ENCODE assay signal across 22 cellular contexts in genomic region chr19:8529369-8530006, GRCh38. TPM values are rescaled to one million over a fixed set of nuclear protein-coding genes. Genes with fewer than 3 reads are reported as not detected.
DNase-seq lines count a peak whose midpoint lies in the region; ATAC-seq, FAIRE-seq and TF ChIP-seq lines count a peak whose summit lies in the region.
"Had no signal": no experiment of that assay in that cellular context is flagged by ENCODE, and none has a peak within 500 bp of the region (broad histone marks: within the 10 kb centered on the region; RNA-seq: fewer than 3 reads in every experiment).

No MANE protein-coding gene starts in this region.

- TF ChIP-seq EP300 in HepG2 (IDR thresholded peaks at IDR 0.05; ENCODE audit: low read depth in 2 of 2, low read length in 2 of 2) (no peak), HepG2 (CRISPR knock-in tag; IDR thresholded peaks at IDR 0.05; ENCODE audit: borderline replicate concordance) (no peak)

- peaks cover 5% of the 10 kb centered on the region for H3K4me1 Mint-ChIP-seq in activated T-helper 17 cell treated with anti-CD3 and anti-CD28 coated beads, Interleukin-2, amount 50 U/mL, for 72 hours
- peaks cover 20 to 23% of the 10 kb centered on the region in 2 donors for H3K4me1 Mint-ChIP-seq in natural killer cell
- peaks cover 13% of the 10 kb centered on the region for H3K4me1 Mint-ChIP-seq in type B pancreatic cell (ENCODE audit: unreplicated experiment)

- no peaks in the 10 kb centered on the region for H3K36me3 ChIP-seq in HepG2 (replicated peaks in 1 of 2; ENCODE audit: control insufficient read depth in 1 of 2, insufficient read depth in 2 of 2, low read length in 2 of 2)
- no peaks in the 10 kb centered on the region for H3K36me3 ChIP-seq in right lobe of liver
- H3K36me3 ChIP-seq: HAP-1, SJCRH30 had no signal

- WGBS in HepG2 (ENCODE audit: low lambda C conversion rate) = 55% methylated on average over 3 of the region's 4 CpGs
- WGBS in right lobe of liver (ENCODE audit: insufficient coverage, low coverage, low lambda C conversion rate, missing lambda C conversion rate) = 94% methylated on average over 4 of the region's 4 CpGs

- H2AFZ ChIP-seq in HepG2 (ENCODE audit: low read length) = no peak overlapping the region

- ATAC-seq in HepG2 = no peak
- ATAC-seq in right lobe of liver = no peak
- no peak for ATAC-seq in activated T-helper 17 cell treated with anti-CD3 and anti-CD28 coated beads, Interleukin-2, amount 50 U/mL, for 72 hours (replicated peaks)
- no peak for ATAC-seq in natural killer cell
- ATAC-seq: A549 had no signal

- DNase-seq in HepG2 (ENCODE audit: low spot score) (no peak), right lobe of liver (no peak), natural killer cell (no peak), type B pancreatic cell (ENCODE audit: extremely low spot score, unreplicated experiment) (no peak), AG08395 (ENCODE audit: low spot score) (no peak), NCI-H510A (lab: John Stamatoyannopoulos, UW) (no peak), mucosa of gallbladder (ENCODE audit: low spot score) (no peak)
- DNase-seq: DMS 273 treated with DMSO at 0.1 percent for 48 hours; MV-4-11; NCI-H1436 treated with DMSO at 0.1 percent for 48 hours; NCI-H2081; NCI-H2227 treated with DMSO at 0.1 percent for 48 hours; NCI-H69; NK-92 treated with Interleukin-12 subunit alpha and Interleukin-12 subunit beta, amount 100 ng/mL, for 24 hours; OCI-M1; SJCRH30 had no signal

- TF ChIP-seq CTCF in HepG2 (CRISPR knock-in tag; IDR thresholded peaks at IDR 0.05) (no peak), right lobe of liver (IDR thresholded peaks at IDR 0.05) (no peak), natural killer cell (IDR thresholded peaks at IDR 0.05) (no peak), type B pancreatic cell (conservative IDR thresholded peaks at IDR 0.05) (no peak)

- H3K27me3 ChIP-seq in HepG2 (ENCODE audit: control insufficient read depth in 1 of 2, insufficient read depth in 2 of 2, low read length in 2 of 2) (no peaks in the 10 kb centered on the region), right lobe of liver (no peaks in the 10 kb centered on the region)
- H3K27me3 ChIP-seq: SJCRH30 had no signal

- H3K4me3 Mint-ChIP-seq in activated T-helper 17 cell treated with anti-CD3 and anti-CD28 coated beads, Interleukin-2, amount 50 U/mL, for 72 hours = no peak overlapping the region
- H3K4me3 Mint-ChIP-seq in natural killer cell (no peak overlapping the region), type B pancreatic cell (peak overlapping the region; percentile 7)
- H3K4me3 Mint-ChIP-seq: B cell had no signal

- TF ChIP-seq POLR2A in HepG2 (IDR thresholded peaks at IDR 0.05; ENCODE audit: insufficient read depth in 1 of 2, low read depth in 2 of 2, low read length in 2 of 2) = peak in 1 of 2 experiments; percentile 20; a peak in 1 of 4 replicates
- no peak for TF ChIP-seq POLR2A in right lobe of liver (IDR thresholded peaks at IDR 0.05)

- H4K20me1 ChIP-seq in HepG2 (ENCODE audit: insufficient read depth, low read length) = peaks cover 2% of the 10 kb centered on the region; the same call in 1 of the 2 replicates

- FAIRE-seq in HepG2 (lab: Jason Lieb, UNC) = no peak
- FAIRE-seq: A549 had no signal

- BruUV-seq in HepG2 (replicated peaks; lab: Mats Ljungman, UMichigan) = no TSS peak

- H3K9ac ChIP-seq in HepG2 (ENCODE audit: insufficient read depth, low read depth, low read length) = no peak overlapping the region

- intact Hi-C loops in HepG2 (cut with micrococcal nuclease; ENCODE audit: unreplicated experiment) = loop anchor here (10.0 kb wide), 1 partner anchor 45 kb away; the partner anchor contains the start of gene MYO1F
- intact Hi-C loops in right lobe of liver (cut with DNase I) = no loop called here
- intact Hi-C loops in natural killer cell (cut with micrococcal nuclease) = no loop called here

- no peak overlapping the region for H3K4me2 ChIP-seq in HepG2 (ENCODE audit: low read depth, low read length)
- H3K4me2 ChIP-seq: A549 had no signal

- no peaks in the 10 kb centered on the region for H3K79me2 ChIP-seq in HepG2 (ENCODE audit: insufficient read depth, low read length)

- in situ Hi-C loops in HepG2 (cut with HindIII; ENCODE audit: extremely low pct_ligation_motif_present, low pct_unique_long_range_greater_than_20kb) = no loop called here

- H3K27ac ChIP-seq in HepG2 (ENCODE audit: extremely low read length, insufficient read depth, low read length) (no peak overlapping the region), right lobe of liver (no peak overlapping the region)
- H3K27ac ChIP-seq: A549, RWPE1, SJCRH30 had no signal

- H3K4me1 ChIP-seq in HepG2 (ENCODE audit: insufficient read depth, low read length) (peaks cover 37% of the 10 kb centered on the region), right lobe of liver (no peaks in the 10 kb centered on the region)
- H3K4me1 ChIP-seq: HAP-1, SJCRH30 had no signal

- no peaks in the 10 kb centered on the region for H3K9me3 Mint-ChIP-seq in activated T-helper 17 cell treated with anti-CD3 and anti-CD28 coated beads, Interleukin-2, amount 50 U/mL, for 72 hours
- H3K9me3 Mint-ChIP-seq in natural killer cell (no peaks in the 10 kb centered on the region), type B pancreatic cell (no peaks in the 10 kb centered on the region)

- no peak for TF ChIP-seq RAD21 in HepG2 (CRISPR knock-in tag; IDR thresholded peaks at IDR 0.05)

- POLR2A ChIA-PET in HepG2 (lab: Yijun Ruan, JAX) = no interaction called here

- H3K27me3 Mint-ChIP-seq in activated T-helper 17 cell treated with anti-CD3 and anti-CD28 coated beads, Interleukin-2, amount 50 U/mL, for 72 hours = no peaks in the 10 kb centered on the region
- H3K27me3 Mint-ChIP-seq in natural killer cell (ENCODE audit: low read depth in 2 of 2) (no peaks in the 10 kb centered on the region), type B pancreatic cell (no peaks in the 10 kb centered on the region)
- H3K27me3 Mint-ChIP-seq: B cell had no signal

- H3K27ac Mint-ChIP-seq in activated T-helper 17 cell treated with anti-CD3 and anti-CD28 coated beads, Interleukin-2, amount 50 U/mL, for 72 hours = peak overlapping the region; percentile 71
- H3K27ac Mint-ChIP-seq in natural killer cell (peak overlapping the region; percentile 83 to 88), type B pancreatic cell (peak overlapping the region; percentile 8)
- H3K27ac Mint-ChIP-seq: B cell had no signal

- H3K9me3 ChIP-seq in HepG2 (ENCODE audit: low read length) (no peaks in the 10 kb centered on the region), right lobe of liver (no peaks in the 10 kb centered on the region)
- H3K9me3 ChIP-seq: A549, HAP-1, SJCRH30 had no signal

- CTCF ChIA-PET in HepG2 (lab: Yijun Ruan, JAX; ENCODE audit: low intra/inter-chr PET ratio, low total read pairs) = no interaction called here

- peaks cover 47% of the 10 kb centered on the region for H3K36me3 Mint-ChIP-seq in activated T-helper 17 cell treated with anti-CD3 and anti-CD28 coated beads, Interleukin-2, amount 50 U/mL, for 72 hours (ENCODE audit: low read depth)
- H3K36me3 Mint-ChIP-seq in natural killer cell = peaks cover 29% of the 10 kb centered on the region
- peaks cover 15% of the 10 kb centered on the region for H3K36me3 Mint-ChIP-seq in type B pancreatic cell

- H3K4me3 ChIP-seq in HepG2 (replicated peaks in 1 of 3; ENCODE audit: insufficient read depth in 1 of 3, low read depth in 2 of 3, low read length in 3 of 3) (no peak overlapping the region), right lobe of liver (no peak overlapping the region)
- H3K4me3 ChIP-seq: A549, HAP-1, SJCRH30 had no signal

RNA-seq across cellular contexts. Expression of gene ZNF414, which starts 15.5 kb away (rescaled TPM):
- total RNA-seq in HepG2 (2016; rRNA removed; fragmentation: Illumina TruSeq; extraction: Trizol) (1.4 and 2.5 TPM in 2 replicates), right lobe of liver (10 to 100 TPM in 4 of 6 experiments, 1 to 10 TPM in 2; 9.5 to 17.4 (median 11.9) TPM), natural killer cell (10 to 100 TPM; 42.1 to 46.4 (median 42.3) TPM), type B pancreatic cell (ENCODE audit: low replicate concordance) (19.9 and 25.4 TPM in 2 replicates), mucosa of gallbladder (32.8 TPM)
- 2.2 and 2.4 TPM in 2 replicates for total RNA-seq in HepG2 (2016; cell fraction: cytosol; rRNA removed; fragmentation: Illumina TruSeq; extraction: Trizol; ENCODE audit: low read depth)
- 2.7 and 2.8 TPM in 2 replicates for total RNA-seq in HepG2 (2016; cell fraction: insoluble cytoplasmic fraction; rRNA removed; fragmentation: Illumina TruSeq; extraction: Trizol)
- 2.8 and 5.6 TPM in 2 replicates for total RNA-seq in HepG2 (2016; cell fraction: membrane; rRNA removed; fragmentation: Illumina TruSeq; extraction: Trizol)
- 3.3 and 3.4 TPM in 2 replicates for total RNA-seq in HepG2 (2016; cell fraction: nucleus; rRNA removed; fragmentation: Illumina TruSeq; extraction: Trizol)
- polyA plus RNA-seq in HepG2 (2011; rRNA removed) = 2.8 and 4.0 TPM in 2 replicates
- 1.9 and 2.9 TPM in 2 replicates for polyA plus RNA-seq in HepG2 (2011; cell fraction: cytosol; rRNA removed)
- polyA plus RNA-seq in HepG2 (2011; cell fraction: nucleus; rRNA removed) = 19.1 and 28.1 TPM in 2 replicates
- 5.5 and 7.5 TPM in 2 replicates for polyA plus RNA-seq in HepG2 (2012)
- polyA plus RNA-seq in HepG2 (2016; cell fraction: cytosol; fragmentation: Illumina TruSeq; extraction: Trizol; ENCODE audit: low read depth) = 8.4 and 9.5 TPM in 2 replicates
- polyA plus RNA-seq in HepG2 (2016; cell fraction: insoluble cytoplasmic fraction; fragmentation: Illumina TruSeq; extraction: Trizol; ENCODE audit: low read depth) = 10.1 and 10.3 TPM in 2 replicates
- polyA plus RNA-seq in HepG2 (2016; cell fraction: membrane; fragmentation: Illumina TruSeq; extraction: Trizol; ENCODE audit: low read depth) = 11.5 and 15.0 TPM in 2 replicates
- polyA plus RNA-seq in HepG2 (2016; cell fraction: nucleus; fragmentation: Illumina TruSeq; extraction: Trizol; ENCODE audit: insufficient read depth, low read depth) = 20.2 and 25.1 TPM in 2 replicates
- 2.0 and 7.2 TPM in 2 replicates for polyA minus RNA-seq in HepG2 (2011; rRNA and poly(A)+ RNA removed; ENCODE audit: low replicate concordance)
- 3.4 and 7.1 TPM in 2 replicates for polyA minus RNA-seq in HepG2 (2011; cell fraction: cytosol; rRNA and poly(A)+ RNA removed)
- 2.6 and 4.6 TPM in 2 replicates for polyA minus RNA-seq in HepG2 (2011; cell fraction: nucleus; rRNA and poly(A)+ RNA removed)
- total RNA-seq in activated T-helper 17 cell treated with anti-CD3 and anti-CD28 coated beads, Interleukin-2, amount 50 U/mL, for 72 hours = 10 to 100 TPM; 18.4 to 19.1 TPM

RNA-seq across cellular contexts. Expression of gene PRAM1, which starts 27.0 kb away (rescaled TPM):
- total RNA-seq in HepG2 (2016; rRNA removed; fragmentation: Illumina TruSeq; extraction: Trizol) (not detected in 2 replicates), right lobe of liver (1 to 10 TPM in 5 of 6 experiments, under 1 TPM in 1; 0.74 to 3.3 (median 1.5) TPM), natural killer cell (10 to 100 TPM in 1 of 3 donors, 1 to 10 TPM in 2; 7.7 to 17.5 (median 9.0) TPM), type B pancreatic cell (ENCODE audit: low replicate concordance) (0.31 TPM in 2 replicates), mucosa of gallbladder (4.8 TPM)
- not detected in 2 replicates for total RNA-seq in HepG2 (2016; cell fraction: cytosol; rRNA removed; fragmentation: Illumina TruSeq; extraction: Trizol; ENCODE audit: low read depth)
- not detected in 2 replicates for total RNA-seq in HepG2 (2016; cell fraction: insoluble cytoplasmic fraction; rRNA removed; fragmentation: Illumina TruSeq; extraction: Trizol)
- total RNA-seq in HepG2 (2016; cell fraction: membrane; rRNA removed; fragmentation: Illumina TruSeq; extraction: Trizol) = not detected in 2 replicates
- not detected in 2 replicates for total RNA-seq in HepG2 (2016; cell fraction: nucleus; rRNA removed; fragmentation: Illumina TruSeq; extraction: Trizol)
- polyA plus RNA-seq in HepG2 (2011; rRNA removed) = 0.03 TPM in 1 of 2 replicates, not detected in the other
- polyA plus RNA-seq in HepG2 (2011; cell fraction: cytosol; rRNA removed) = 0.03 TPM in 1 of 2 replicates, not detected in the other
- polyA plus RNA-seq in HepG2 (2011; cell fraction: nucleus; rRNA removed) = 0.33 and 0.35 TPM in 2 replicates
- polyA plus RNA-seq in HepG2 (2012) = 0.15 TPM in 1 of 2 replicates, not detected in the other
- polyA plus RNA-seq in HepG2 (2016; cell fraction: cytosol; fragmentation: Illumina TruSeq; extraction: Trizol; ENCODE audit: low read depth) = not detected in 2 replicates
- not detected in 2 replicates for polyA plus RNA-seq in HepG2 (2016; cell fraction: insoluble cytoplasmic fraction; fragmentation: Illumina TruSeq; extraction: Trizol; ENCODE audit: low read depth)
- not detected in 2 replicates for polyA plus RNA-seq in HepG2 (2016; cell fraction: membrane; fragmentation: Illumina TruSeq; extraction: Trizol; ENCODE audit: low read depth)
- not detected in 2 replicates for polyA plus RNA-seq in HepG2 (2016; cell fraction: nucleus; fragmentation: Illumina TruSeq; extraction: Trizol; ENCODE audit: insufficient read depth, low read depth)
- not detected in 2 replicates for polyA minus RNA-seq in HepG2 (2011; rRNA and poly(A)+ RNA removed; ENCODE audit: low replicate concordance)
- not detected in 2 replicates for polyA minus RNA-seq in HepG2 (2011; cell fraction: cytosol; rRNA and poly(A)+ RNA removed)
- not detected in 2 replicates for polyA minus RNA-seq in HepG2 (2011; cell fraction: nucleus; rRNA and poly(A)+ RNA removed)
- total RNA-seq in activated T-helper 17 cell treated with anti-CD3 and anti-CD28 coated beads, Interleukin-2, amount 50 U/mL, for 72 hours = 1 to 10 TPM; 1.1 to 2.9 TPM
- total RNA-seq: Daoy, SJCRH30 had no signal

RNA-seq across cellular contexts. Expression of gene MYO1F, which starts 47.8 kb away (rescaled TPM):
- total RNA-seq in HepG2 (2016; rRNA removed; fragmentation: Illumina TruSeq; extraction: Trizol) (0.09 and 0.13 TPM in 2 replicates), right lobe of liver (10 to 100 TPM in 4 of 6 experiments, 1 to 10 TPM in 2; 7.9 to 21.5 (median 10.2) TPM), natural killer cell (1,000 to 10,000 TPM in 2 of 3 donors, 100 to 1,000 TPM in 1; 971 to 1,223 (median 1,014) TPM), type B pancreatic cell (ENCODE audit: low replicate concordance) (0.14 and 0.64 TPM in 2 replicates), mucosa of gallbladder (47.2 TPM)
- 0.20 and 0.26 TPM in 2 replicates for total RNA-seq in HepG2 (2016; cell fraction: cytosol; rRNA removed; fragmentation: Illumina TruSeq; extraction: Trizol; ENCODE audit: low read depth)
- 0.11 and 0.16 TPM in 2 replicates for total RNA-seq in HepG2 (2016; cell fraction: insoluble cytoplasmic fraction; rRNA removed; fragmentation: Illumina TruSeq; extraction: Trizol)
- total RNA-seq in HepG2 (2016; cell fraction: membrane; rRNA removed; fragmentation: Illumina TruSeq; extraction: Trizol) = 0.21 and 0.80 TPM in 2 replicates
- total RNA-seq in HepG2 (2016; cell fraction: nucleus; rRNA removed; fragmentation: Illumina TruSeq; extraction: Trizol) = not detected in 2 replicates
- 0.13 and 0.34 TPM in 2 replicates for polyA plus RNA-seq in HepG2 (2011; rRNA removed)
- polyA plus RNA-seq in HepG2 (2011; cell fraction: cytosol; rRNA removed) = 0.13 and 0.30 TPM in 2 replicates
- polyA plus RNA-seq in HepG2 (2011; cell fraction: nucleus; rRNA removed) = 0.40 and 0.64 TPM in 2 replicates
- 0.42 and 1.5 TPM in 2 replicates for polyA plus RNA-seq in HepG2 (2012)
- polyA plus RNA-seq in HepG2 (2016; cell fraction: cytosol; fragmentation: Illumina TruSeq; extraction: Trizol; ENCODE audit: low read depth) = 0.25 and 0.37 TPM in 2 replicates
- 0.16 TPM in 1 of 2 replicates, not detected in the other for polyA plus RNA-seq in HepG2 (2016; cell fraction: insoluble cytoplasmic fraction; fragmentation: Illumina TruSeq; extraction: Trizol; ENCODE audit: low read depth)
- polyA plus RNA-seq in HepG2 (2016; cell fraction: membrane; fragmentation: Illumina TruSeq; extraction: Trizol; ENCODE audit: low read depth) = 0.32 and 0.36 TPM in 2 replicates
- 0.17 and 0.21 TPM in 2 replicates for polyA plus RNA-seq in HepG2 (2016; cell fraction: nucleus; fragmentation: Illumina TruSeq; extraction: Trizol; ENCODE audit: insufficient read depth, low read depth)
- 0.42 and 0.63 TPM in 2 replicates for polyA minus RNA-seq in HepG2 (2011; rRNA and poly(A)+ RNA removed; ENCODE audit: low replicate concordance)
- polyA minus RNA-seq in HepG2 (2011; cell fraction: cytosol; rRNA and poly(A)+ RNA removed) = not detected in 2 replicates
- not detected in 2 replicates for polyA minus RNA-seq in HepG2 (2011; cell fraction: nucleus; rRNA and poly(A)+ RNA removed)
- total RNA-seq in activated T-helper 17 cell treated with anti-CD3 and anti-CD28 coated beads, Interleukin-2, amount 50 U/mL, for 72 hours = 100 to 1,000 TPM in 1 of 2 donors, 10 to 100 TPM in 1; 68.7 to 134 TPM
- total RNA-seq: Daoy had no signal

Comparison
In these comparisons a context has a peak if more than half of its experiments do, and no peak if none do; other contexts are left out.
1. H3K27ac Mint-ChIP-seq: peak in every context shown above with its lines; median percentile 86 in natural killer cell; 71 in activated T-helper 17 cell treated with anti-CD3 and anti-CD28 coated beads, Interleukin-2, amount 50 U/mL, for 72 hours; 8 in type B pancreatic cell.
2. RNA of gene MYO1F, which starts 47.8 kb away (total RNA-seq): 971 to 1,223 TPM in natural killer cell; 68.7 to 134 TPM in activated T-helper 17 cell treated with anti-CD3 and anti-CD28 coated beads, Interleukin-2, amount 50 U/mL, for 72 hours, 47.2 TPM in mucosa of gallbladder (single experiment), 7.9 to 21.5 TPM in right lobe of liver, 0.14 to 0.64 TPM in type B pancreatic cell and 0.09 to 0.80 TPM in HepG2; every median in the first group is over 4 times any median in the second.